Comparison of ENCODE assay signal across 8 cellular contexts in genomic region chr19:54464624-54465266, GRCh38. TPM values are rescaled to one million over a fixed set of nuclear protein-coding genes. Genes with fewer than 3 reads are reported as not detected.
DNase-seq lines count a peak whose midpoint lies in the region; ATAC-seq, FAIRE-seq and TF ChIP-seq lines count a peak whose summit lies in the region.

No MANE protein-coding gene starts in this region.

- H3K9me2 ChIP-seq in PC-9 (ENCODE audit: insufficient read depth) = no peaks in the 10 kb centered on the region

- peaks cover 11 to 35% (median 18%) of the 10 kb centered on the region in 5 donors for H3K27me3 Mint-ChIP-seq in naive thymus-derived CD4-positive, alpha-beta T cell

- H2AFZ ChIP-seq in PC-9 = peak overlapping the region; percentile 77

- peak overlapping the region; percentile 86 for H3K4me2 ChIP-seq in PC-9

- CTCF ChIA-PET in PC-9 (lab: Charles Lee) = interaction anchor here (0.5 kb wide), 1 partner anchor 126 kb away, joined by 8 read pairs; the partner anchor contains the start of gene LILRA4
- CTCF ChIA-PET in naive thymus-derived CD4-positive, alpha-beta T cell (lab: Charles Lee) = no interaction called here

- intact Hi-C loops in PC-9 (cut with micrococcal nuclease; ENCODE audit: unreplicated experiment) = loop anchor here (1.0 to 10.0 kb wide), 5 partner anchors 33 to 1010 kb away; partner anchors contain the start of genes MYADM, RDH13 and ZNF628
- intact Hi-C loops in naive thymus-derived CD4-positive, alpha-beta T cell (cut with micrococcal nuclease) = loop anchor here (1.0 to 10.0 kb wide), 9 partner anchors 274 to 1500 kb away; partner anchors contain the start of genes CNOT3 (in 1 of the 2), PRPF31 (in 1 of the 2), TFPT (in 1 of the 2) and ZNF628 (in 1 of the 2)

- H3K4me1 ChIP-seq in PC-9 (replicated peaks; ENCODE audit: insufficient read depth) = peaks cover 23% of the 10 kb centered on the region
- H3K4me1 ChIP-seq in naive thymus-derived CD4-positive, alpha-beta T cell (ENCODE audit: control insufficient read depth in 2 of 2, insufficient read depth in 2 of 2, low read length in 2 of 2) = peaks cover 17 to 23% of the 10 kb centered on the region in 2 donors

- H3K9me3 Mint-ChIP-seq in naive thymus-derived CD4-positive, alpha-beta T cell = peaks cover 0 to 5% (median 0%) of the 10 kb centered on the region in 11 donors

- peak; percentile 81 for DNase-seq in D721Med (ENCODE audit: insufficient read length, low spot score)
- peak; percentile 84 to 93 for DNase-seq in PC-9
- peak; percentile 22 to 51 for DNase-seq in activated T-helper 1 cell treated with anti-CD3 and anti-CD28 coated beads, Interleukin-2, amount 50 U/mL, for 16 hours (ENCODE audit: low read depth in 1 of 2, low spot score in 1 of 2)
- peak; percentile 62 for DNase-seq in fibroblast of mammary gland (ENCODE audit: low read depth)
- DNase-seq in naive thymus-derived CD4-positive, alpha-beta T cell = peak in 8 of 9 donors; percentile 35 to 88 (median 45)
- DNase-seq in stimulated activated naive CD4-positive, alpha-beta T cell treated with Interleukin-2 at 50 U/mL for 16 hours (lab: John Stamatoyannopoulos, UW) = peak; percentile 77

- H3K4me3 Mint-ChIP-seq in naive thymus-derived CD4-positive, alpha-beta T cell = peak overlapping the region; percentile 84 to 95 (median 92)

- ATAC-seq in GM19467 (IDR thresholded peaks at IDR 0.05; ENCODE audit: unreplicated experiment) (peak; percentile 38), HG03575 (IDR thresholded peaks at IDR 0.05; ENCODE audit: extremely low read depth, insufficient number of reproducible peaks, low FRiP score, unreplicated experiment) (peak; percentile 5)
- ATAC-seq in naive thymus-derived CD4-positive, alpha-beta T cell = peak; percentile 33

- peaks cover 25% of the 10 kb centered on the region for H3K79me2 ChIP-seq in PC-9 (ENCODE audit: low read depth)

- H3K36me3 ChIP-seq in PC-9 (ENCODE audit: low read depth) = no peaks in the 10 kb centered on the region
- H3K36me3 ChIP-seq in naive thymus-derived CD4-positive, alpha-beta T cell (ENCODE audit: control insufficient read depth in 2 of 3, insufficient read depth in 3 of 3, low read length in 3 of 3) = peaks cover 0 to 25% (median 1%) of the 10 kb centered on the region in 3 experiments

- H3F3A ChIP-seq in PC-9 (ENCODE audit: insufficient read depth, low read depth) = peaks cover 41% of the 10 kb centered on the region

- no TSS peak for BruUV-seq in PC-9 (replicated peaks; lab: Mats Ljungman, UMichigan)

- TF ChIP-seq CTCF in D721Med (IDR thresholded peaks at IDR 0.05; ENCODE audit: insufficient read depth, missing control alignments) (no peak), PC-9 (conservative IDR thresholded peaks at IDR 0.05) (no peak), fibroblast of mammary gland (conservative IDR thresholded peaks at IDR 0.05; ENCODE audit: control insufficient read depth, insufficient read depth, low read depth, low read length) (no peak)

- H3K4me1 Mint-ChIP-seq in naive thymus-derived CD4-positive, alpha-beta T cell = peaks cover 8 to 25% (median 23%) of the 10 kb centered on the region in 7 donors

- peak overlapping the region; percentile 89 for H3K27ac ChIP-seq in PC-9
- peak overlapping the region; percentile 71 for H3K27ac ChIP-seq in naive thymus-derived CD4-positive, alpha-beta T cell (ENCODE audit: low read depth, low read length)

- H3K27ac Mint-ChIP-seq in naive thymus-derived CD4-positive, alpha-beta T cell = peak overlapping the region in 8 of 9 donors; percentile 86 to 98 (median 93)

- H3K4me3 ChIP-seq in PC-9 (peak overlapping the region; percentile 77), fibroblast of mammary gland (ENCODE audit: control insufficient read depth, low read depth, low read length) (peak overlapping the region; percentile 51)
- peak overlapping the region; percentile 88 for H3K4me3 ChIP-seq in naive thymus-derived CD4-positive, alpha-beta T cell (ENCODE audit: low read length)

- FAIRE-seq in D721Med (lab: Jason Lieb, UNC) = no peak

- H4K20me1 ChIP-seq in PC-9 (ENCODE audit: insufficient read depth) = peaks cover 22% of the 10 kb centered on the region

- no peaks in the 10 kb centered on the region for H3K9me3 ChIP-seq in PC-9 (ENCODE audit: insufficient read depth, low read depth)
- no peaks in the 10 kb centered on the region for H3K9me3 ChIP-seq in naive thymus-derived CD4-positive, alpha-beta T cell (ENCODE audit: control insufficient read depth in 2 of 3, low read length in 3 of 3)

- POLR2A ChIA-PET in PC-9 (lab: Charles Lee; ENCODE audit: unreplicated experiment) = no interaction called here
- POLR2A ChIA-PET in naive thymus-derived CD4-positive, alpha-beta T cell (lab: Charles Lee) = interaction anchor here (1.2 kb wide), 1 partner anchor 16 kb away, joined by 5 read pairs; the partner anchor contains the start of gene LENG8

- 0 out of 2 replicates have a peak, but pooled peaks cover 1% of the 10 kb centered on the region for H3K27me3 ChIP-seq in PC-9 (ENCODE audit: insufficient read depth, low read depth)
- peaks cover 0 to 3% of the 10 kb centered on the region in 2 donors for H3K27me3 ChIP-seq in naive thymus-derived CD4-positive, alpha-beta T cell (ENCODE audit: control insufficient read depth in 2 of 2, insufficient read depth in 2 of 2, low read length in 2 of 2)

- H3K36me3 Mint-ChIP-seq in naive thymus-derived CD4-positive, alpha-beta T cell = peaks cover 0 to 12% (median 2%) of the 10 kb centered on the region in 5 donors

RNA-seq across cellular contexts. Expression of gene LENG9, which starts 1.2 kb away (rescaled TPM):
- total RNA-seq in PC-9 (2021) = 7.0 and 8.9 TPM in 2 replicates
- 1 to 10 TPM; 3.5 to 6.1 (median 4.3) TPM for total RNA-seq in naive thymus-derived CD4-positive, alpha-beta T cell
- under 1 TPM; 0.09 to 0.16 TPM for polyA plus RNA-seq in naive thymus-derived CD4-positive, alpha-beta T cell

RNA-seq across cellular contexts. Expression of gene CDC42EP5, which starts 8.4 kb away (rescaled TPM):
- total RNA-seq in PC-9 (2021) = 25.1 and 48.5 TPM in 2 replicates
- total RNA-seq in naive thymus-derived CD4-positive, alpha-beta T cell = not detected
- not detected for polyA plus RNA-seq in naive thymus-derived CD4-positive, alpha-beta T cell

RNA-seq across cellular contexts. Expression of gene LENG8, which starts 15.7 kb away (rescaled TPM):
- 274 and 279 TPM in 2 replicates for total RNA-seq in PC-9 (2021)
- total RNA-seq in naive thymus-derived CD4-positive, alpha-beta T cell = 100 to 1,000 TPM; 238 to 685 (median 503) TPM
- polyA plus RNA-seq in naive thymus-derived CD4-positive, alpha-beta T cell = 10 to 100 TPM in 1 of 2 donors, 1 to 10 TPM in 1; 6.2 to 16.8 TPM

RNA-seq across cellular contexts. Expression of gene LAIR2, which starts 37.9 kb away (rescaled TPM):
- not detected in 2 replicates for total RNA-seq in PC-9 (2021)
- total RNA-seq in naive thymus-derived CD4-positive, alpha-beta T cell = 10 to 100 TPM in 1 of 5 experiments, 1 to 10 TPM in 2, under 1 TPM in 1, not detected in 1; 0.85 to 12.8 (median 2.2) TPM
- polyA plus RNA-seq in naive thymus-derived CD4-positive, alpha-beta T cell = 1 to 10 TPM; 2.5 to 5.5 TPM

RNA-seq across cellular contexts. Expression of gene TTYH1, which starts 49.5 kb away (rescaled TPM):
- total RNA-seq in PC-9 (2021) = 1.6 and 2.4 TPM in 2 replicates
- total RNA-seq in naive thymus-derived CD4-positive, alpha-beta T cell = 1 to 10 TPM in 1 of 5 experiments, under 1 TPM in 1, not detected in 3; 0.10 to 1.8 TPM
- under 1 TPM; 0.23 to 0.40 TPM for polyA plus RNA-seq in naive thymus-derived CD4-positive, alpha-beta T cell

Comparison
In these comparisons a context has a peak if more than half of its experiments do, and no peak if none do; other contexts are left out.
1. Peak in every context shown above with its lines: DNase-seq, ATAC-seq, H3K4me3 ChIP-seq and H3K27ac ChIP-seq.
2. DNase-seq: peak in every context shown above with its lines; median percentile 88 in PC-9; 81 in D721Med; 77 in stimulated activated naive CD4-positive, alpha-beta T cell treated with Interleukin-2 at 50 U/mL for 16 hours; 62 in fibroblast of mammary gland; 45 in naive thymus-derived CD4-positive, alpha-beta T cell; 36 in activated T-helper 1 cell treated with anti-CD3 and anti-CD28 coated beads, Interleukin-2, amount 50 U/mL, for 16 hours.
3. RNA of gene CDC42EP5, which starts 8.4 kb away (total RNA-seq): 25.1 to 48.5 TPM in PC-9; not detected in naive thymus-derived CD4-positive, alpha-beta T cell; every median in the first group is over 10 times any median in the second.